13 cellular contexts compared by ENCODE assay signal in genomic region chr17:41968676-41969075, GRCh38. TPM values are rescaled to one million over a fixed set of nuclear protein-coding genes. Genes with fewer than 3 reads are reported as not detected.
DNase-seq lines count a peak whose midpoint lies in the region; ATAC-seq and TF ChIP-seq lines count a peak whose summit lies in the region.
"Had no signal": no experiment of that assay in that cellular context is flagged by ENCODE, and none has a peak within 500 bp of the region (broad histone marks: within the 10 kb centered on the region; RNA-seq: fewer than 3 reads in every experiment).

No MANE protein-coding gene starts in this region.

- H4K20me1 ChIP-seq in H9 (ENCODE audit: control insufficient read depth, insufficient read depth, insufficient read length) = no peaks in the 10 kb centered on the region

- ATAC-seq in CD4-positive, alpha-beta T cell (ENCODE audit: poor library complexity) = no peak
- no peak for ATAC-seq in natural killer cell treated with Interleukin-12 subunit alpha and Interleukin-12 subunit beta and Interleukin-15 and Interleukin-18, amount 100 ng/mL, for 72 hours
- no peak for ATAC-seq in HG03108 (IDR thresholded peaks at IDR 0.05; ENCODE audit: unreplicated experiment)
- ATAC-seq: left cardiac atrium; sciatic nerve; stimulated activated naive CD8-positive, alpha-beta T cell treated with anti-CD3 and anti-CD28 coated beads, Interleukin-15, Interleukin-2, amounts not matched to agents 100 U/mL and 50 U/mL, for 24 hours had no signal

- no peak overlapping the region for H3K56ac ChIP-seq in H9 (ENCODE audit: insufficient read length, low read depth, low read length)

- no peak overlapping the region for H2AK5ac ChIP-seq in H9 (ENCODE audit: insufficient read length, low read length)

- no peak overlapping the region for H3T11ph ChIP-seq in H9 (ENCODE audit: low read length)

- no peaks in the 10 kb centered on the region for H3K4me1 ChIP-seq in H9 (ENCODE audit: insufficient read depth, low read length)
- H3K4me1 ChIP-seq in breast epithelium = peaks cover 11 to 29% of the 10 kb centered on the region in 2 donors
- no peaks in the 10 kb centered on the region for H3K4me1 ChIP-seq in A673 (ENCODE audit: insufficient read depth, low read length, poor library complexity, severe bottlenecking)

- H2BK15ac ChIP-seq in H9 (ENCODE audit: low read depth, low read length) = no peak overlapping the region

- peaks cover 12% of the 10 kb centered on the region for H3K23me2 ChIP-seq in H9 (ENCODE audit: insufficient read length, low read depth, low read length, poor library complexity, severe bottlenecking)

- H4K8ac ChIP-seq in H9 (replicated peaks; ENCODE audit: insufficient read length, low read depth, low read length) = no peak overlapping the region

- H3K23ac ChIP-seq in H9 (ENCODE audit: insufficient read length, low read depth, low read length) = no peak overlapping the region

- H3K27ac Mint-ChIP-seq in CD4-positive, alpha-beta T cell = peak overlapping the region; percentile 94
- no peak overlapping the region; a peak in 1 of 7 replicates for H3K27ac Mint-ChIP-seq in H9
- no peak overlapping the region for H3K27ac Mint-ChIP-seq in natural killer cell treated with Interleukin-12 subunit alpha and Interleukin-12 subunit beta and Interleukin-15 and Interleukin-18, amount 100 ng/mL, for 72 hours

- WGBS in H9 (ENCODE audit: extremely low coverage, insufficient read length, low lambda C conversion rate) = no CpG with 5 or more reads among the region's 10 CpGs

- no peak overlapping the region for H3K4ac ChIP-seq in H9 (ENCODE audit: low read depth, low read length)

- H3K4me1 Mint-ChIP-seq in CD4-positive, alpha-beta T cell (ENCODE audit: low read depth) = peaks cover 45% of the 10 kb centered on the region
- peaks cover 17 to 25% of the 10 kb centered on the region in 2 experiments for H3K4me1 Mint-ChIP-seq in H9
- H3K4me1 Mint-ChIP-seq in natural killer cell treated with Interleukin-12 subunit alpha and Interleukin-12 subunit beta and Interleukin-15 and Interleukin-18, amount 100 ng/mL, for 72 hours (ENCODE audit: low read depth in 2 of 2) = peaks cover 29 to 36% of the 10 kb centered on the region in 2 donors

- no peaks in the 10 kb centered on the region for H3K79me2 ChIP-seq in H9 (ENCODE audit: insufficient read depth, low read length)

- no peaks in the 10 kb centered on the region for H3K27me3 Mint-ChIP-seq in CD4-positive, alpha-beta T cell
- H3K27me3 Mint-ChIP-seq in H9 (ENCODE audit: low read depth) = peaks cover 1% of the 10 kb centered on the region; the same call in 1 of the 2 replicates
- no peaks in the 10 kb centered on the region for H3K27me3 Mint-ChIP-seq in natural killer cell treated with Interleukin-12 subunit alpha and Interleukin-12 subunit beta and Interleukin-15 and Interleukin-18, amount 100 ng/mL, for 72 hours
- H3K27me3 Mint-ChIP-seq: naive B cell had no signal

- H3K79me1 ChIP-seq in H9 (ENCODE audit: insufficient read depth, low read depth, low read length, poor library complexity, severe bottlenecking) = no peaks in the 10 kb centered on the region

- H3K27me3 ChIP-seq in CD4-positive, alpha-beta T cell (ENCODE audit: control insufficient read depth, insufficient read depth, low read length) = no peaks in the 10 kb centered on the region
- H3K27me3 ChIP-seq in H9 (ENCODE audit: insufficient read depth, low read length) = no peaks in the 10 kb centered on the region
- no peaks in the 10 kb centered on the region for H3K27me3 ChIP-seq in breast epithelium
- no peaks in the 10 kb centered on the region for H3K27me3 ChIP-seq in A673 (replicated peaks; ENCODE audit: insufficient read depth, low read depth, low read length, poor library complexity)
- H3K27me3 ChIP-seq: SJSA1 had no signal

- peak overlapping the region; percentile 85 for H3K4me3 Mint-ChIP-seq in CD4-positive, alpha-beta T cell
- H3K4me3 Mint-ChIP-seq in H9 = peak overlapping the region; percentile 43 to 48; a peak in 2 of 5 replicates
- H3K4me3 Mint-ChIP-seq in natural killer cell treated with Interleukin-12 subunit alpha and Interleukin-12 subunit beta and Interleukin-15 and Interleukin-18, amount 100 ng/mL, for 72 hours = peak overlapping the region; percentile 25

- intact Hi-C loops in CD4-positive, alpha-beta T cell (cut with DNase I, micrococcal nuclease) = loop anchor here (5.0 kb wide), 2 partner anchors 49 to 101 kb away; partner anchors contain the start of genes DNAJC7 (in 1 of the 2) and KLHL11 (in 1 of the 2)
- intact Hi-C loops in breast epithelium (cut with DNase I; ENCODE audit: low total_unique reads) (loop anchor here (10.0 kb wide), 2 partner anchors 56 to 136 kb away; partner anchors contain the start of gene NKIRAS2), A673 (cut with micrococcal nuclease; ENCODE audit: unreplicated experiment) (loop anchor here (5.0 kb wide), 1 partner anchor 149 kb away; no protein-coding TSS in a partner anchor)

- no peaks in the 10 kb centered on the region for H3K9me3 Mint-ChIP-seq in CD4-positive, alpha-beta T cell
- H3K9me3 Mint-ChIP-seq in H9 = no peaks in the 10 kb centered on the region
- H3K9me3 Mint-ChIP-seq in natural killer cell treated with Interleukin-12 subunit alpha and Interleukin-12 subunit beta and Interleukin-15 and Interleukin-18, amount 100 ng/mL, for 72 hours = no peaks in the 10 kb centered on the region
- H3K9me3 Mint-ChIP-seq: naive B cell had no signal

- CTCF ChIA-PET in CD4-positive, alpha-beta T cell (lab: Charles Lee) = no interaction called here
- CTCF ChIA-PET in A673 (lab: Charles Lee) = no interaction called here

- H2BK5ac ChIP-seq in H9 (ENCODE audit: insufficient read length, low read length) = no peak overlapping the region

- no peak overlapping the region for H4K91ac ChIP-seq in H9 (ENCODE audit: insufficient read length, low read depth, low read length)

- H4K5ac ChIP-seq in H9 (ENCODE audit: insufficient read length, low read depth, low read length) = no peak overlapping the region

- H2BK12ac ChIP-seq in H9 (ENCODE audit: insufficient read length, low read depth, low read length) = no peak overlapping the region

- H3K18ac ChIP-seq in H9 (ENCODE audit: insufficient read length, low read depth, low read length) = no peak overlapping the region

- H3K4me2 ChIP-seq in H9 (ENCODE audit: insufficient read depth, insufficient read length, low read length) = no peak overlapping the region

- no peak for TF ChIP-seq CTCF in CD4-positive, alpha-beta T cell (IDR thresholded peaks at IDR 0.05)
- TF ChIP-seq CTCF in H9 (conservative IDR thresholded peaks at IDR 0.05) (no peak), breast epithelium (IDR thresholded peaks at IDR 0.05) (no peak), A673 (conservative IDR thresholded peaks at IDR 0.05; ENCODE audit: low read depth, low read length) (no peak)

- H3K36me3 ChIP-seq in breast epithelium (no peaks in the 10 kb centered on the region), A673 (ENCODE audit: insufficient read depth, low read length, poor library complexity, severe bottlenecking) (peaks cover 11% of the 10 kb centered on the region)

- H3K4me3 ChIP-seq in breast epithelium (peak overlapping the region in 2 of 3 donors; percentile 92), A673 (ENCODE audit: low read depth, low read length, poor library complexity, severe bottlenecking) (no peak overlapping the region)
- H3K4me3 ChIP-seq: SJSA1 had no signal

- no peak for TF ChIP-seq POLR2A in breast epithelium (IDR thresholded peaks at IDR 0.05)

- H3K27ac ChIP-seq in CD4-positive, alpha-beta T cell (ENCODE audit: low read depth, low read length) = no peak overlapping the region
- H3K27ac ChIP-seq in H9 (ENCODE audit: insufficient read length, low read depth, low read length) (no peak overlapping the region), breast epithelium (peak overlapping the region; percentile 59 to 90), A673 (ENCODE audit: low read depth, low read length, poor library complexity, severe bottlenecking) (no peak overlapping the region)
- H3K27ac ChIP-seq: SJSA1 had no signal

- POLR2A ChIA-PET in CD4-positive, alpha-beta T cell (lab: Charles Lee) = interaction anchor here (4.4 kb wide), 1 partner anchor 50 kb away, joined by 81 read pairs; the partner anchor contains the start of genes DNAJC7 and NKIRAS2
- POLR2A ChIA-PET in A673 (lab: Charles Lee; ENCODE audit: low non-redundant PET) = no interaction called here

- no peak overlapping the region for H2AFZ ChIP-seq in H9 (ENCODE audit: low read length)

- no TSS peak for BruUV-seq in A673 (replicated peaks; lab: Mats Ljungman, UMichigan)

- no peak for DNase-seq in CD4-positive, alpha-beta T cell
- DNase-seq in H9 = no peak
- no peak for DNase-seq in breast epithelium (ENCODE audit: low spot score in 2 of 2)
- no peak for DNase-seq in natural killer cell treated with Interleukin-12 subunit alpha and Interleukin-12 subunit beta and Interleukin-15 and Interleukin-18, amount 100 ng/mL, for 72 hours (ENCODE audit: low spot score)
- DNase-seq in A673 (ENCODE audit: low spot score) = no peak
- DNase-seq in stimulated activated CD4-positive, alpha-beta T cell treated with anti-CD3 and anti-CD28 coated beads, Interleukin-1b, Interleukin-23, amount 100 ng/mL, for 48 hours = no peak
- DNase-seq: COR-L47; left cardiac atrium; naive B cell; stimulated activated naive CD8-positive, alpha-beta T cell treated with anti-CD3 and anti-CD28 coated beads, Interleukin-15, Interleukin-2, amounts not matched to agents 100 U/mL and 50 U/mL, for 24 hours had no signal

- H2BK120ac ChIP-seq in H9 (ENCODE audit: low read depth, low read length, poor library complexity, severe bottlenecking) = no peak overlapping the region

- peaks cover 44% of the 10 kb centered on the region for H3K36me3 Mint-ChIP-seq in CD4-positive, alpha-beta T cell (ENCODE audit: low read depth)
- peaks cover 21 to 52% (median 45%) of the 10 kb centered on the region in 3 experiments for H3K36me3 Mint-ChIP-seq in H9 (ENCODE audit: insufficient read depth in 1 of 3, low read depth in 3 of 3)
- H3K36me3 Mint-ChIP-seq in natural killer cell treated with Interleukin-12 subunit alpha and Interleukin-12 subunit beta and Interleukin-15 and Interleukin-18, amount 100 ng/mL, for 72 hours = no peaks in the 10 kb centered on the region
- H3K36me3 Mint-ChIP-seq: naive B cell had no signal

- H2BK20ac ChIP-seq in H9 (ENCODE audit: low read depth, low read length, poor library complexity, severe bottlenecking) = no peak overlapping the region

- no peak overlapping the region for H3K14ac ChIP-seq in H9 (ENCODE audit: insufficient read depth, low read length)

- H3K9me3 ChIP-seq in CD4-positive, alpha-beta T cell (ENCODE audit: control insufficient read depth, low read length) = no peaks in the 10 kb centered on the region
- H3K9me3 ChIP-seq in H9 (ENCODE audit: control insufficient read depth, low read depth, low read length) (no peaks in the 10 kb centered on the region), breast epithelium (no peaks in the 10 kb centered on the region), A673 (ENCODE audit: low read depth, low read length, poor library complexity, severe bottlenecking) (no peaks in the 10 kb centered on the region)
- H3K9me3 ChIP-seq: SJSA1 had no signal

- no peak overlapping the region for H3K9ac ChIP-seq in H9 (ENCODE audit: extremely low read depth, insufficient read length, low read length)

RNA-seq across cellular contexts. Expression of gene CNP, which starts 2.1 kb away (rescaled TPM):
- 10 to 100 TPM; 19.2 to 23.4 TPM for total RNA-seq in CD4-positive, alpha-beta T cell
- total RNA-seq in H9 (2021) = 78.5 and 79.7 TPM in 2 replicates
- total RNA-seq in breast epithelium = 10 to 100 TPM; 51.8 to 55.5 (median 53.7) TPM
- total RNA-seq in natural killer cell treated with Interleukin-12 subunit alpha and Interleukin-12 subunit beta and Interleukin-15 and Interleukin-18, amount 100 ng/mL, for 72 hours = 10 to 100 TPM; 55.6 to 81.9 TPM
- 55.5 and 55.6 TPM in 2 replicates for total RNA-seq in A673 (2021)

RNA-seq across cellular contexts. Expression of gene ODAD4, which starts 38.3 kb away (rescaled TPM):
- total RNA-seq in CD4-positive, alpha-beta T cell = 1 to 10 TPM; 2.2 to 2.7 TPM
- total RNA-seq in H9 (2021) (1.3 and 2.1 TPM in 2 replicates), breast epithelium (1 to 10 TPM in 2 of 3 donors, under 1 TPM in 1; 0.48 to 3.2 (median 1.6) TPM), A673 (2021) (0.97 and 1.8 TPM in 2 replicates)
- 1 to 10 TPM in 1 of 2 donors, under 1 TPM in 1; 0.12 to 1.0 TPM for total RNA-seq in natural killer cell treated with Interleukin-12 subunit alpha and Interleukin-12 subunit beta and Interleukin-15 and Interleukin-18, amount 100 ng/mL, for 72 hours
- total RNA-seq: SJSA1 had no signal

RNA-seq across cellular contexts. Expression of gene DNAJC7, which starts 48.6 kb away (rescaled TPM):
- 100 to 1,000 TPM; 117 to 140 TPM for total RNA-seq in CD4-positive, alpha-beta T cell
- total RNA-seq in H9 (2021) (135 and 141 TPM in 2 replicates), breast epithelium (10 to 100 TPM; 69.7 to 73.7 (median 70.4) TPM), A673 (2021) (77.4 and 94.6 TPM in 2 replicates)
- total RNA-seq in natural killer cell treated with Interleukin-12 subunit alpha and Interleukin-12 subunit beta and Interleukin-15 and Interleukin-18, amount 100 ng/mL, for 72 hours = 100 to 1,000 TPM; 119 to 137 TPM

RNA-seq across cellular contexts. Expression of gene ACLY, which starts 49.9 kb away (rescaled TPM):
- total RNA-seq in CD4-positive, alpha-beta T cell = 10 to 100 TPM; 25.9 to 28.3 TPM
- total RNA-seq in H9 (2021) (279 and 289 TPM in 2 replicates), breast epithelium (10 to 100 TPM; 50.1 to 84.2 (median 66.3) TPM), A673 (2021) (175 and 191 TPM in 2 replicates)
- 100 to 1,000 TPM; 200 to 243 TPM for total RNA-seq in natural killer cell treated with Interleukin-12 subunit alpha and Interleukin-12 subunit beta and Interleukin-15 and Interleukin-18, amount 100 ng/mL, for 72 hours

RNA-seq across cellular contexts. Expression of gene NKIRAS2, which starts 51.2 kb away (rescaled TPM):
- 10 to 100 TPM; 12.5 to 12.9 TPM for total RNA-seq in CD4-positive, alpha-beta T cell
- total RNA-seq in H9 (2021) (36.6 and 37.1 TPM in 2 replicates), breast epithelium (10 to 100 TPM; 21.6 to 33.8 (median 22.5) TPM), A673 (2021) (25.4 and 28.7 TPM in 2 replicates)
- total RNA-seq in natural killer cell treated with Interleukin-12 subunit alpha and Interleukin-12 subunit beta and Interleukin-15 and Interleukin-18, amount 100 ng/mL, for 72 hours = 10 to 100 TPM; 27.8 to 28.7 TPM

Comparison
In these comparisons a context has a peak if more than half of its experiments do, and no peak if none do; other contexts are left out.
1. H3K27ac ChIP-seq: peak in breast epithelium (2 of 2); none in CD4-positive, alpha-beta T cell (single experiment), H9 (single experiment) and A673 (single experiment).
2. H3K4me3 Mint-ChIP-seq: peak in every context shown above with its lines; median percentile 85 in CD4-positive, alpha-beta T cell; 46 in H9; 25 in natural killer cell treated with Interleukin-12 subunit alpha and Interleukin-12 subunit beta and Interleukin-15 and Interleukin-18, amount 100 ng/mL, for 72 hours.